1 cellular context compared by ENCODE assay signal in the genomic region with DNA sequence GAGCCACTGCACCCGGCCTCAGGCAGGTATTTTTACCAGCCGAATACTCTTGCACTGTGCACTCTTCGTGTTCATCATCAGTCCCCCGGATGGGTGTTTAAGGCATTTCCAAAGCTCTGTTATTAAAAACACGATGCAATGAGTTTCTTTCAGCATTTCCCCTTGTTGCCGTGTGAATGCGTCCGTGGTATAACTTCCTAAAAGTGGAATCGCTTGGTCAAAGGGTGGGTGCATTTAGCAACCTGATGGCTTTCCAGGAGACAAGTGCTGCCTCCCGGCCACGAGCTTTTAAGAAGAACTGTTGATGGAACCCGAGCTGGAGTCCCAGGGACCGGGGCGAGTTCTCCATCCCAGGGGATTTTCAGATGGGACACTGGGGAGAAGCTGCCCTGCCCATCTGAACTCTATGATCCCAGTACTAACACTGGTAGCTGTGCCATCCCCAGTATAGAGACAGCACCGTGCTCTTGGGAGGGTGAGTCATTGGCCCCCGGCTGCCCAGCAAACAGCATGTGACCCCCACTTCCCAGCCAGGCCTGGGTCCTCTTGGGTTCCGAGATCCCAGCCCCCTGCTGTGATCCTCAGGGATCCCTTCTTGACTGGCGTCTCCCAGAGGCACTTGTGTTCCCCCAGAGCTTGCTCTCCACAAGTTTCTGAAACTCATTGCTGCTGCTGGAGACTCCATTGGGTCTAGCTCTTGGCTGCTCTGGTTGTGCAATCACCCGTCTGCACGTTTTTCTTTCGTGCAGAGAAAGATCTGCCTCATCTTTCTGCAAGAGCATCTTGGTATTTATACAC.
TF ChIP-seq lines count a peak whose summit lies in the region.

No MANE protein-coding gene starts in this region.

TF ChIP-seq in A549, 52 proteins besides CTCF, POLR2A, EP300 and RAD21 (continued from another document):
- TF ChIP-seq, protein P1, sequence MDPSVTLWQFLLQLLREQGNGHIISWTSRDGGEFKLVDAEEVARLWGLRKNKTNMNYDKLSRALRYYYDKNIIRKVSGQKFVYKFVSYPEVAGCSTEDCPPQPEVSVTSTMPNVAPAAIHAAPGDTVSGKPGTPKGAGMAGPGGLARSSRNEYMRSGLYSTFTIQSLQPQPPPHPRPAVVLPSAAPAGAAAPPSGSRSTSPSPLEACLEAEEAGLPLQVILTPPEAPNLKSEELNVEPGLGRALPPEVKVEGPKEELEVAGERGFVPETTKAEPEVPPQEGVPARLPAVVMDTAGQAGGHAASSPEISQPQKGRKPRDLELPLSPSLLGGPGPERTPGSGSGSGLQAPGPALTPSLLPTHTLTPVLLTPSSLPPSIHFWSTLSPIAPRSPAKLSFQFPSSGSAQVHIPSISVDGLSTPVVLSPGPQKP (IDR thresholded peaks at IDR 0.05; ENCODE audit: low read depth, low read length), result no peak
- TF ChIP-seq TFCP2L1 (CRISPR knock-in tag; IDR thresholded peaks at IDR 0.05) (0 out of 2 replicates have a peak, but pooled peaks have one; percentile 35), MAFK (IDR thresholded peaks at IDR 0.05; ENCODE audit: partially characterized antibody) (no peak), HOXB13 (CRISPR knock-in tag; IDR thresholded peaks at IDR 0.05; ENCODE audit: low read depth) (no peak), EHMT2 (IDR thresholded peaks at IDR 0.05; ENCODE audit: low read depth) (no peak), JUNB (IDR thresholded peaks at IDR 0.05) (peak; percentile 53; the same call in 1 of the 2 replicates), FOSB (CRISPR knock-in tag; IDR thresholded peaks at IDR 0.05) (no peak), SREBF2 (IDR thresholded peaks at IDR 0.05) (no peak), KDM5A (IDR thresholded peaks at IDR 0.05) (no peak), RFX5 (IDR thresholded peaks at IDR 0.05) (no peak), MYC (IDR thresholded peaks at IDR 0.05; ENCODE audit: borderline replicate concordance, low read length) (no peak), CHD4 (IDR thresholded peaks at IDR 0.05; ENCODE audit: borderline replicate concordance) (no peak), FOSL2 (IDR thresholded peaks at IDR 0.05) (peak; percentile 59; the same call in 1 of the 2 replicates), FOSL2 (CRISPR knock-in tag; IDR thresholded peaks at IDR 0.05) (peak; percentile 90), CBX2 (IDR thresholded peaks at IDR 0.05; ENCODE audit: borderline replicate concordance, low read depth) (no peak), SMC3 (IDR thresholded peaks at IDR 0.05) (peak; percentile 7; the same call in 2 of the 3 replicates), HDAC2 (IDR thresholded peaks at IDR 0.05) (no peak), NR3C1 (IDR thresholded peaks at IDR 0.05) (no peak), KDM1A (IDR thresholded peaks at IDR 0.05; ENCODE audit: low read depth) (no peak), EHF (CRISPR knock-in tag; IDR thresholded peaks at IDR 0.05) (no peak), CHD2 (IDR thresholded peaks at IDR 0.05; ENCODE audit: low read length, partially characterized antibody) (no peak)
- TF ChIP-seq, protein P2, sequence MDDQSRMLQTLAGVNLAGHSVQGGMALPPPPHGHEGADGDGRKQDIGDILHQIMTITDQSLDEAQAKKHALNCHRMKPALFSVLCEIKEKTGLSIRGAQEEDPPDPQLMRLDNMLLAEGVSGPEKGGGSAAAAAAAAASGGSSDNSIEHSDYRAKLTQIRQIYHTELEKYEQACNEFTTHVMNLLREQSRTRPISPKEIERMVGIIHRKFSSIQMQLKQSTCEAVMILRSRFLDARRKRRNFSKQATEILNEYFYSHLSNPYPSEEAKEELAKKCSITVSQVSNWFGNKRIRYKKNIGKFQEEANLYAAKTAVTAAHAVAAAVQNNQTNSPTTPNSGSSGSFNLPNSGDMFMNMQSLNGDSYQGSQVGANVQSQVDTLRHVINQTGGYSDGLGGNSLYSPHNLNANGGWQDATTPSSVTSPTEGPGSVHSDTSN (IDR thresholded peaks at IDR 0.05), result no peak
- TF ChIP-seq, protein P3, sequence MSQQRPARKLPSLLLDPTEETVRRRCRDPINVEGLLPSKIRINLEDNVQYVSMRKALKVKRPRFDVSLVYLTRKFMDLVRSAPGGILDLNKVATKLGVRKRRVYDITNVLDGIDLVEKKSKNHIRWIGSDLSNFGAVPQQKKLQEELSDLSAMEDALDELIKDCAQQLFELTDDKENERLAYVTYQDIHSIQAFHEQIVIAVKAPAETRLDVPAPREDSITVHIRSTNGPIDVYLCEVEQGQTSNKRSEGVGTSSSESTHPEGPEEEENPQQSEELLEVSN (IDR thresholded peaks at IDR 0.05; ENCODE audit: borderline replicate concordance, low read depth), result no peak; the same call in 1 of the 2 replicates
- TF ChIP-seq, protein P4, sequence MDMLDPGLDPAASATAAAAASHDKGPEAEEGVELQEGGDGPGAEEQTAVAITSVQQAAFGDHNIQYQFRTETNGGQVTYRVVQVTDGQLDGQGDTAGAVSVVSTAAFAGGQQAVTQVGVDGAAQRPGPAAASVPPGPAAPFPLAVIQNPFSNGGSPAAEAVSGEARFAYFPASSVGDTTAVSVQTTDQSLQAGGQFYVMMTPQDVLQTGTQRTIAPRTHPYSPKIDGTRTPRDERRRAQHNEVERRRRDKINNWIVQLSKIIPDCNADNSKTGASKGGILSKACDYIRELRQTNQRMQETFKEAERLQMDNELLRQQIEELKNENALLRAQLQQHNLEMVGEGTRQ (IDR thresholded peaks at IDR 0.05), result peak; percentile 54
- TF ChIP-seq, protein P5, sequence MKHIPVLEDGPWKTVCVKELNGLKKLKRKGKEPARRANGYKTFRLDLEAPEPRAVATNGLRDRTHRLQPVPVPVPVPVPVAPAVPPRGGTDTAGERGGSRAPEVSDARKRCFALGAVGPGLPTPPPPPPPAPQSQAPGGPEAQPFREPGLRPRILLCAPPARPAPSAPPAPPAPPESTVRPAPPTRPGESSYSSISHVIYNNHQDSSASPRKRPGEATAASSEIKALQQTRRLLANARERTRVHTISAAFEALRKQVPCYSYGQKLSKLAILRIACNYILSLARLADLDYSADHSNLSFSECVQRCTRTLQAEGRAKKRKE (CRISPR knock-in tag; IDR thresholded peaks at IDR 0.05; ENCODE audit: low read depth), result no peak
- TF ChIP-seq, protein P6, sequence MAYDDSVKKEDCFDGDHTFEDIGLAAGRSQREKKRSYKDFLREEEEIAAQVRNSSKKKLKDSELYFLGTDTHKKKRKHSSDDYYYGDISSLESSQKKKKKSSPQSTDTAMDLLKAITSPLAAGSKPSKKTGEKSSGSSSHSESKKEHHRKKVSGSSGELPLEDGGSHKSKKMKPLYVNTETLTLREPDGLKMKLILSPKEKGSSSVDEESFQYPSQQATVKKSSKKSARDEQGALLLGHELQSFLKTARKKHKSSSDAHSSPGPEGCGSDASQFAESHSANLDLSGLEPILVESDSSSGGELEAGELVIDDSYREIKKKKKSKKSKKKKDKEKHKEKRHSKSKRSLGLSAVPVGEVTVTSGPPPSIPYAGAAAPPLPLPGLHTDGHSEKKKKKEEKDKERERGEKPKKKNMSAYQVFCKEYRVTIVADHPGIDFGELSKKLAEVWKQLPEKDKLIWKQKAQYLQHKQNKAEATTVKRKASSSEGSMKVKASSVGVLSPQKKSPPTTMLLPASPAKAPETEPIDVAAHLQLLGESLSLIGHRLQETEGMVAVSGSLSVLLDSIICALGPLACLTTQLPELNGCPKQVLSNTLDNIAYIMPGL (CRISPR knock-in tag; IDR thresholded peaks at IDR 0.05; ENCODE audit: borderline replicate concordance), result no peak
- TF ChIP-seq, protein P7, sequence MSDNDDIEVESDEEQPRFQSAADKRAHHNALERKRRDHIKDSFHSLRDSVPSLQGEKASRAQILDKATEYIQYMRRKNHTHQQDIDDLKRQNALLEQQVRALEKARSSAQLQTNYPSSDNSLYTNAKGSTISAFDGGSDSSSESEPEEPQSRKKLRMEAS (IDR thresholded peaks at IDR 0.05), result peak; percentile 70; the same call in 1 of the 2 replicates
TF ChIP-seq in A549: peak in this region for 11.
